8 cellular contexts compared by ENCODE assay signal in the genomic region with DNA sequence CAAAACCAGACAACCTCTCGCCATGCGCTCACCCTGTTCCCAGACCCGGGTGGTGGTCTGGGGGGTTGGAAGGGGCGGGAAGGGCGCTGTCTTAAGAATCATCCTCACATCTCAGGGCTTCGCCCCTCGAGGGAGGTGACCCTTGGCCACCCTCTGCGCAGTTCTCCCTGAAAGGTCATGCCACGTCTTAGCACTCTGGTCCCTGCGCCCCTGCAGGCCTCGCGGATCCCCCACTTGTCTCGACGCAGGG. TPM values are rescaled to one million over a fixed set of nuclear protein-coding genes. Genes with fewer than 3 reads are reported as not detected.
DNase-seq lines count a peak whose midpoint lies in the region; ATAC-seq and TF ChIP-seq lines count a peak whose summit lies in the region.

No MANE protein-coding gene starts in this region.

- H3K9me3 ChIP-seq in heart left ventricle (no peaks in the 10 kb centered on the region), breast epithelium (no peaks in the 10 kb centered on the region), vagina (no peaks in the 10 kb centered on the region)

- H4K8ac ChIP-seq in mesendoderm (ENCODE audit: low read depth, low read length) = no peak overlapping the region

- H4K5ac ChIP-seq in mesendoderm (ENCODE audit: low read length) = no peak overlapping the region

- H3K79me2 ChIP-seq in mesendoderm (ENCODE audit: control insufficient read depth, insufficient read depth, low read length) = no peaks in the 10 kb centered on the region

- peaks cover 0 to 23% (median 0%) of the 10 kb centered on the region in 9 donors for H3K27me3 ChIP-seq in heart left ventricle
- H3K27me3 ChIP-seq in breast epithelium = peaks cover 0 to 6% of the 10 kb centered on the region in 2 donors
- no peaks in the 10 kb centered on the region for H3K27me3 ChIP-seq in mesendoderm (ENCODE audit: insufficient read depth, low read length, poor library complexity)
- H3K27me3 ChIP-seq in vagina = no peaks in the 10 kb centered on the region

- H2BK15ac ChIP-seq in mesendoderm (replicated peaks; ENCODE audit: low read depth) = no peak overlapping the region

- peak overlapping the region; percentile 98 for H3K4ac ChIP-seq in mesendoderm (ENCODE audit: low read depth, low read length)

- H3K79me1 ChIP-seq in mesendoderm (ENCODE audit: low read length) = no peaks in the 10 kb centered on the region

- DNase-seq in heart left ventricle (no peak), cardiac septum (ENCODE audit: low spot score) (no peak), breast epithelium (ENCODE audit: low spot score in 2 of 2) (no peak), mesendoderm (no peak), vagina (ENCODE audit: extremely low spot score in 2 of 2) (no peak), NCI-H446 (lab: John Stamatoyannopoulos, UW) (no peak), HK-2 (ENCODE audit: unreplicated experiment) (no peak)
- DNase-seq in activated CD4-positive, CD25-positive, alpha-beta regulatory T cell treated with anti-CD3 and anti-CD28 coated beads, Interleukin-2, amount 50 U/mL, for 72 hours = no peak

- peak overlapping the region; percentile 93 for H2BK5ac ChIP-seq in mesendoderm (ENCODE audit: low read length)

- peak overlapping the region in 10 of 12 donors; percentile 11 to 89 (median 54) for H3K27ac ChIP-seq in heart left ventricle
- peak overlapping the region; percentile 52 to 56 for H3K27ac ChIP-seq in breast epithelium
- H3K27ac ChIP-seq in mesendoderm (ENCODE audit: low read depth, low read length) = peak overlapping the region; percentile 87
- peak overlapping the region; percentile 49 for H3K27ac ChIP-seq in vagina

- peak overlapping the region; percentile 77 for H3K9ac ChIP-seq in mesendoderm (ENCODE audit: low read length)

- TF ChIP-seq POLR2A in heart left ventricle (IDR thresholded peaks at IDR 0.05) (no peak), breast epithelium (IDR thresholded peaks at IDR 0.05) (no peak), vagina (IDR thresholded peaks at IDR 0.05) (no peak)

- peaks cover 0 to 27% (median 11%) of the 10 kb centered on the region in 12 donors for H3K4me1 ChIP-seq in heart left ventricle
- peaks cover 0 to 3% of the 10 kb centered on the region in 2 donors for H3K4me1 ChIP-seq in breast epithelium
- H3K4me1 ChIP-seq in mesendoderm (ENCODE audit: control insufficient read depth, low read depth, low read length) = peaks cover 16% of the 10 kb centered on the region
- peaks cover 22% of the 10 kb centered on the region for H3K4me1 ChIP-seq in vagina

- H2AK5ac ChIP-seq in mesendoderm (ENCODE audit: low read length) = no peak overlapping the region

- no peak for ATAC-seq in heart left ventricle

- no peaks in the 10 kb centered on the region for H3K36me3 ChIP-seq in heart left ventricle
- H3K36me3 ChIP-seq in breast epithelium = no peaks in the 10 kb centered on the region
- no peaks in the 10 kb centered on the region for H3K36me3 ChIP-seq in mesendoderm (ENCODE audit: control insufficient read depth, insufficient read depth, low read length)
- H3K36me3 ChIP-seq in vagina = no peaks in the 10 kb centered on the region

- peak overlapping the region; percentile 96 for H3K18ac ChIP-seq in mesendoderm (ENCODE audit: low read length)

- intact Hi-C loops in heart left ventricle (cut with DNase I) = loop anchor here in 5 of 10 donors (5.0 kb wide), 3 partner anchors 33 to 43 kb away; partner anchors contain the start of gene CAPRIN2 (in 1 of the 5)
- intact Hi-C loops in cardiac septum (cut with DNase I) = no loop called here
- intact Hi-C loops in breast epithelium (cut with DNase I; ENCODE audit: low total_unique reads) = no loop called here
- intact Hi-C loops in vagina (cut with DNase I) = no loop called here

- H3K4me3 ChIP-seq in heart left ventricle (peak overlapping the region; percentile 48 to 80 (median 63)), breast epithelium (peak overlapping the region; percentile 41 to 86 (median 59)), mesendoderm (ENCODE audit: low read length) (no peak overlapping the region), vagina (peak overlapping the region; percentile 61 to 64)

- no peak overlapping the region for H3K23ac ChIP-seq in mesendoderm (ENCODE audit: low read length)

- WGBS in heart left ventricle, 4 donors = 23 to 56% (median 39%) methylated on average over 7 to 14 of the region's 14 CpGs
- WGBS in mesendoderm (ENCODE audit: extremely low coverage, insufficient coverage, low lambda C conversion rate) = no CpG with 5 or more reads among the region's 14 CpGs

- TF ChIP-seq CTCF in heart left ventricle (IDR thresholded peaks at IDR 0.05) (no peak), breast epithelium (IDR thresholded peaks at IDR 0.05) (no peak), vagina (IDR thresholded peaks at IDR 0.05) (no peak)

- H3K4me2 ChIP-seq in mesendoderm (ENCODE audit: low read length) = peak overlapping the region; percentile 79

- peak overlapping the region; percentile 97 for H3K56ac ChIP-seq in mesendoderm (ENCODE audit: low read length)

- peak overlapping the region; percentile 16 for H2BK120ac ChIP-seq in mesendoderm (ENCODE audit: low read depth, low read length)

RNA-seq across cellular contexts. Expression of gene CAPRIN2, which starts 40.6 kb away (rescaled TPM):
- total RNA-seq in heart left ventricle (10 to 100 TPM; 15.3 to 33.6 (median 30.4) TPM), cardiac septum (29.0 TPM), breast epithelium (10 to 100 TPM; 21.8 to 37.9 (median 29.8) TPM), vagina (41.3 TPM)
- polyA plus RNA-seq in heart left ventricle = 10 to 100 TPM in 1 of 2 donors, 1 to 10 TPM in 1; 9.9 to 13.9 TPM
- 22.2 TPM for polyA plus RNA-seq in mesendoderm (2013, experiment 1 of 2)
- 21.9 TPM for polyA plus RNA-seq in mesendoderm (2013, experiment 2 of 2)
